Comparison of ENCODE assay signal across 24 cellular contexts in genomic region chr7:81600608-81601007, GRCh38.
DNase-seq lines count a peak whose midpoint lies in the region; ATAC-seq, FAIRE-seq and TF ChIP-seq lines count a peak whose summit lies in the region.
"Had no signal": no experiment of that assay in that cellular context is flagged by ENCODE, and none has a peak within 500 bp of the region (broad histone marks: within the 10 kb centered on the region; RNA-seq: fewer than 3 reads in every experiment).

No MANE protein-coding gene starts in this region.

- H3F3A ChIP-seq in MM.1S (ENCODE audit: insufficient read depth, low read length), result no peaks in the 10 kb centered on the region

- H3K9me3 Mint-ChIP-seq in HFFc6, result no peaks in the 10 kb centered on the region
- H3K9me3 Mint-ChIP-seq in activated CD4-positive, alpha-beta T cell treated with anti-CD3 and anti-CD28 coated beads for 36 hours (ENCODE audit: low read depth), result no peaks in the 10 kb centered on the region
- H3K9me3 Mint-ChIP-seq: H9 had no signal

- peaks cover 10% of the 10 kb centered on the region for H3K4me1 Mint-ChIP-seq in HFFc6 (ENCODE audit: low read depth)
- H3K4me1 Mint-ChIP-seq in activated CD4-positive, alpha-beta T cell treated with anti-CD3 and anti-CD28 coated beads for 36 hours, result no peaks in the 10 kb centered on the region
- H3K4me1 Mint-ChIP-seq: CD8-positive, alpha-beta memory T cell; H9 had no signal

- no peaks in the 10 kb centered on the region for H3K79me2 ChIP-seq in MM.1S (ENCODE audit: low read length)

- H3K27ac Mint-ChIP-seq in HFFc6, result no peak overlapping the region
- H3K27ac Mint-ChIP-seq in activated CD4-positive, alpha-beta T cell treated with anti-CD3 and anti-CD28 coated beads for 36 hours, result no peak overlapping the region
- H3K27ac Mint-ChIP-seq: activated T-helper 2 cell treated with anti-CD3 and anti-CD28 coated beads, Interferon-gamma antibody, Interleukin-2, Interleukin-4, amounts not matched to agents 10 μg/mL and 5 μg/mL and 100 μg/mL, durations not matched to agents 14 hours and 24 hours and 36 hours; CD8-positive, alpha-beta memory T cell; H9; T-helper 2 cell treated with Interferon-gamma antibody and Interleukin-4, amounts not matched to agents 5 μg/mL and 100 μg/mL, for 36 hours had no signal

- no peak overlapping the region for H2AFZ ChIP-seq in MM.1S (ENCODE audit: low read length)

- H3K36me3 ChIP-seq in MM.1S (replicated peaks; ENCODE audit: insufficient read depth, low read length), result no peaks in the 10 kb centered on the region
- H3K36me3 ChIP-seq: lower lobe of right lung, ovary, SJCRH30, transverse colon had no signal

- no peak overlapping the region for H3K4me3 ChIP-seq in AG04449 (ENCODE audit: low read depth, low read length)
- no peak overlapping the region for H3K4me3 ChIP-seq in fibroblast of villous mesenchyme (ENCODE audit: low read depth, low read length)
- H3K4me3 ChIP-seq in MM.1S (ENCODE audit: low read length), result no peak overlapping the region
- H3K4me3 ChIP-seq: A549, lower lobe of right lung, ovary, SJCRH30, transverse colon had no signal

- H3K9me2 ChIP-seq in MM.1S (replicated peaks; ENCODE audit: insufficient read depth, low read length), result no peaks in the 10 kb centered on the region

- no peaks in the 10 kb centered on the region for H3K9me3 ChIP-seq in MM.1S (replicated peaks; ENCODE audit: insufficient read depth, low read length)
- H3K9me3 ChIP-seq: A549, lower lobe of right lung, ovary, SJCRH30, transverse colon had no signal

- POLR2A ChIA-PET in AG04449 (lab: Yijun Ruan, JAX) (no interaction called here), HEK293T (lab: Yijun Ruan, JAX) (no interaction called here)
- POLR2A ChIA-PET in activated CD4-positive, alpha-beta T cell treated with anti-CD3 and anti-CD28 coated beads for 36 hours (lab: Charles Lee), result no interaction called here

- no peak for FAIRE-seq in frontal cortex (lab: Jason Lieb, UNC)
- FAIRE-seq: A549 had no signal

- no peaks in the 10 kb centered on the region for H3K4me1 ChIP-seq in MM.1S (ENCODE audit: low read length)
- H3K4me1 ChIP-seq: lower lobe of right lung, SJCRH30, transverse colon had no signal

- intact Hi-C loops in activated CD4-positive, alpha-beta T cell treated with anti-CD3 and anti-CD28 coated beads for 36 hours (cut with DNase I, micrococcal nuclease), result no loop called here

- no peaks in the 10 kb centered on the region for H3K27me3 Mint-ChIP-seq in HFFc6 (ENCODE audit: insufficient read depth)
- no peaks in the 10 kb centered on the region for H3K27me3 Mint-ChIP-seq in activated CD4-positive, alpha-beta T cell treated with anti-CD3 and anti-CD28 coated beads for 36 hours
- H3K27me3 Mint-ChIP-seq: CD8-positive, alpha-beta memory T cell had no signal

- H3K36me3 Mint-ChIP-seq in HFFc6 (ENCODE audit: low read depth), result no peaks in the 10 kb centered on the region
- H3K36me3 Mint-ChIP-seq in activated CD4-positive, alpha-beta T cell treated with anti-CD3 and anti-CD28 coated beads for 36 hours (ENCODE audit: low read depth), result no peaks in the 10 kb centered on the region
- H3K36me3 Mint-ChIP-seq: CD8-positive, alpha-beta memory T cell had no signal

- no peaks in the 10 kb centered on the region for H4K20me1 ChIP-seq in MM.1S (ENCODE audit: insufficient read depth, low read length)

- H3K27me3 ChIP-seq in MM.1S (replicated peaks; ENCODE audit: insufficient read depth, low read length), result no peaks in the 10 kb centered on the region
- H3K27me3 ChIP-seq: ovary, SJCRH30, transverse colon had no signal

- no peak for TF ChIP-seq CTCF in AG04449 (IDR thresholded peaks at IDR 0.05; ENCODE audit: insufficient read depth, low read length, missing control alignments)
- no peak for TF ChIP-seq CTCF in HFFc6 (IDR thresholded peaks at IDR 0.05)
- TF ChIP-seq CTCF in fibroblast of villous mesenchyme (IDR thresholded peaks at IDR 0.05; ENCODE audit: insufficient read depth, low read depth, low read length), result no peak
- no peak for TF ChIP-seq CTCF in MM.1S (IDR thresholded peaks at IDR 0.05; ENCODE audit: low read length)

- no peak overlapping the region for H3K27ac ChIP-seq in MM.1S (ENCODE audit: low read length)
- H3K27ac ChIP-seq: A549, KMS-11, lower lobe of right lung, ovary, SJCRH30, transverse colon had no signal

- CTCF ChIA-PET in AG04449 (lab: Yijun Ruan, JAX), result no interaction called here
- CTCF ChIA-PET in HEK293T (lab: Yijun Ruan, JAX), result no interaction called here
- CTCF ChIA-PET in activated CD4-positive, alpha-beta T cell treated with anti-CD3 and anti-CD28 coated beads for 36 hours (lab: Charles Lee), result no interaction called here

- H3K9ac ChIP-seq in MM.1S (ENCODE audit: low read length), result no peak overlapping the region
- H3K9ac ChIP-seq: KMS-11 had no signal

- DNase-seq in AG04449 (ENCODE audit: low read depth, low spot score) (peak; percentile 58), HFFc6 (peak; percentile 68), amniotic stem cell (lab: John Stamatoyannopoulos, UW) (peak; percentile 46), fibroblast of villous mesenchyme (ENCODE audit: low read depth) (peak; percentile 54), HEK293T (ENCODE audit: extremely low spot score) (no peak), MM.1S (no peak), frontal cortex (ENCODE audit: low spot score in 2 of 2) (no peak)
- no peak for DNase-seq in activated CD4-positive, alpha-beta T cell treated with anti-CD3 and anti-CD28 coated beads for 36 hours
- DNase-seq: activated CD4-positive, CD25-positive, alpha-beta regulatory T cell treated with anti-CD3 and anti-CD28 coated beads, Interleukin-2, amount 50 U/mL, for 72 hours; CD8-positive, alpha-beta memory T cell; H9; lower lobe of right lung; NCI-H1092; NCI-H2081 treated with DMSO at 0.1 percent for 48 hours; NCI-H526; ovary; SJCRH30; stimulated activated naive CD4-positive, alpha-beta T cell treated with Interleukin-2 at 50 U/mL for 16 hours; transverse colon had no signal

- ATAC-seq in activated CD4-positive, alpha-beta T cell treated with anti-CD3 and anti-CD28 coated beads for 36 hours, result no peak
- ATAC-seq: A549, lower lobe of right lung, sciatic nerve had no signal

- H3K4me3 Mint-ChIP-seq in HFFc6, result peak overlapping the region; percentile 44; the same call in 1 of the 2 replicates
- no peak overlapping the region for H3K4me3 Mint-ChIP-seq in activated CD4-positive, alpha-beta T cell treated with anti-CD3 and anti-CD28 coated beads for 36 hours
- H3K4me3 Mint-ChIP-seq: CD8-positive, alpha-beta memory T cell; H9; T-helper 2 cell treated with Interferon-gamma antibody and Interleukin-4, amounts not matched to agents 5 μg/mL and 100 μg/mL, for 36 hours had no signal

- H3K4me2 ChIP-seq in MM.1S (ENCODE audit: low read depth, low read length), result no peak overlapping the region
- H3K4me2 ChIP-seq: A549, KMS-11 had no signal

TF ChIP-seq in HEK293T, 16 proteins besides CTCF, POLR2A, EP300 and RAD21:
- TF ChIP-seq PKNOX1 (IDR thresholded peaks at IDR 0.05), result no peak
- TF ChIP-seq L3MBTL2 (conservative IDR thresholded peaks at IDR 0.05), result no peak
- TF ChIP-seq NFRKB (IDR thresholded peaks at IDR 0.05), result no peak
- no peak for TF ChIP-seq TARDBP (IDR thresholded peaks at IDR 0.05)
- TF ChIP-seq ELF4 (IDR thresholded peaks at IDR 0.05), result no peak
- TF ChIP-seq ARNT (IDR thresholded peaks at IDR 0.05), result no peak
- no peak for TF ChIP-seq ZNF384 (IDR thresholded peaks at IDR 0.05)
- no peak for TF ChIP-seq FOXK2 (IDR thresholded peaks at IDR 0.05)
- no peak for TF ChIP-seq BHLHE40 (IDR thresholded peaks at IDR 0.05; ENCODE audit: borderline replicate concordance)
- no peak for TF ChIP-seq CTBP1 (IDR thresholded peaks at IDR 0.05; ENCODE audit: borderline replicate concordance)
- TF ChIP-seq SUZ12 (IDR thresholded peaks at IDR 0.05), result no peak
- TF ChIP-seq SP1 (IDR thresholded peaks at IDR 0.05), result no peak
- TF ChIP-seq FOXA1 (IDR thresholded peaks at IDR 0.05), result no peak
- no peak for TF ChIP-seq HDGF (IDR thresholded peaks at IDR 0.05; ENCODE audit: borderline replicate concordance)
- TF ChIP-seq FOXM1 (IDR thresholded peaks at IDR 0.05; ENCODE audit: borderline replicate concordance), result no peak
- TF ChIP-seq LEF1 (IDR thresholded peaks at IDR 0.05; ENCODE audit: borderline replicate concordance), result no peak
TF ChIP-seq in HEK293T: peak in this region for 0.

Comparison
In these comparisons a context has a peak if more than half of its experiments do, and no peak if none do; other contexts are left out.
1. DNase-seq: peak in AG04449 (single experiment), HFFc6 (single experiment), amniotic stem cell (single experiment) and fibroblast of villous mesenchyme (single experiment); none in HEK293T (single experiment), activated CD4-positive, alpha-beta T cell treated with anti-CD3 and anti-CD28 coated beads for 36 hours (single experiment), MM.1S (single experiment) and frontal cortex (0 of 2).